16 cellular contexts compared by ENCODE assay signal in the genomic region with DNA sequence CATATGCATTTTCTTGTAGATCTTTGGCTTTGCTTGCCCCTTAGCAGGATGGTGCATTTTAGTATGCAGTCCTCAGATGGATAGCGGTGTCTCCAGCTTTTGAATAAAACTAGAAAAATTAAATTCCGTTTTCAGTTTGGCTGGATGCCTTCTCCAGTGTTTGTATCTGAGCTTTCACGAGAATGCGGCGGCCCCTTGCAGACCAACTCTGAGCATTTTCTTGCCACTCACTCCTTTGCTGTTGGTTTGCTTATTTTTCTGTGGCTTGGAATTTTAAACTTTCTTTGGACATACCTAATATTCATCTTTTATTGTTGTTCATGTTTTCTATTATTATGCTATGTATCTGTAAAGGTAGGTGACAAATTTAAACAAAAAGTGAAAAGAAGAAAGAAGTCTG.
A peak's percentile ranks its signal among the peaks of the same experiment; 100 is the strongest.
DNase-seq lines count a peak whose midpoint lies in the region; ATAC-seq and TF ChIP-seq lines count a peak whose summit lies in the region.
"Had no signal": no experiment of that assay in that cellular context is flagged by ENCODE, and none has a peak within 500 bp of the region (broad histone marks: within the 10 kb centered on the region; RNA-seq: fewer than 3 reads in every experiment).

No MANE protein-coding gene starts in this region.

- H2BK15ac ChIP-seq in mesendoderm (replicated peaks; ENCODE audit: low read depth), result no peak overlapping the region

- H3K36me3 ChIP-seq in mesendoderm (ENCODE audit: control insufficient read depth, insufficient read depth, low read length) (no peaks in the 10 kb centered on the region), thoracic aorta (no peaks in the 10 kb centered on the region), adrenal gland (replicated peaks in 1 of 2) (no peaks in the 10 kb centered on the region)
- H3K36me3 ChIP-seq: BLaER1 had no signal

- H2BK120ac ChIP-seq in mesendoderm (ENCODE audit: low read depth, low read length), result no peak overlapping the region

- H3K9me3 ChIP-seq in thoracic aorta (no peaks in the 10 kb centered on the region), adrenal gland (replicated peaks in 1 of 3) (no peaks in the 10 kb centered on the region)
- H3K9me3 ChIP-seq: BLaER1 had no signal

- DNase-seq in caudate nucleus (lab: John Stamatoyannopoulos, UW) (peak in 5 of 61 donors; percentile 5 to 31 (median 20)), fibroblast of pulmonary artery (ENCODE audit: low read depth) (no peak), mesendoderm (no peak), thoracic aorta (ENCODE audit: low spot score) (no peak), NCI-H146 (lab: John Stamatoyannopoulos, UW) (no peak), adrenal gland (no peak), RPMI8226 (no peak)
- DNase-seq: GOT3, NCI-H1436 treated with DMSO at 0.1 percent for 48 hours, NCI-H2081 treated with DMSO at 0.1 percent for 48 hours, NCI-H2227 treated with DMSO at 0.1 percent for 48 hours, NCI-H526 treated with DMSO at 0.1 percent for 48 hours, OCI-M1 had no signal

- H3K9ac ChIP-seq in mesendoderm (ENCODE audit: low read length), result no peak overlapping the region
- H3K9ac ChIP-seq: BLaER1 had no signal

- H2AK5ac ChIP-seq in mesendoderm (ENCODE audit: low read length), result no peak overlapping the region

- H2BK5ac ChIP-seq in mesendoderm (ENCODE audit: low read length), result no peak overlapping the region

- H3K27ac ChIP-seq in caudate nucleus (ENCODE audit: low read depth, low read length), result peak overlapping the region; percentile 56
- H3K27ac ChIP-seq in mesendoderm (ENCODE audit: low read depth, low read length), result no peak overlapping the region
- peak overlapping the region; percentile 67 to 79 for H3K27ac ChIP-seq in thoracic aorta
- H3K27ac ChIP-seq in adrenal gland, result peak overlapping the region in 1 of 5 donors; percentile 11
- H3K27ac ChIP-seq: BLaER1, RWPE1 had no signal

- H3K4me3 ChIP-seq in fibroblast of pulmonary artery (replicated peaks; ENCODE audit: low read depth, low read length), result peak overlapping the region; percentile 26
- H3K4me3 ChIP-seq in mesendoderm (ENCODE audit: low read length), result no peak overlapping the region
- H3K4me3 ChIP-seq in thoracic aorta, result peak overlapping the region; percentile 49
- no peak overlapping the region for H3K4me3 ChIP-seq in adrenal gland
- H3K4me3 ChIP-seq: BLaER1, K562 had no signal

- H3K27me3 ChIP-seq in mesendoderm (ENCODE audit: insufficient read depth, low read length, poor library complexity) (no peaks in the 10 kb centered on the region), thoracic aorta (replicated peaks; ENCODE audit: insufficient read depth) (no peaks in the 10 kb centered on the region), adrenal gland (no peaks in the 10 kb centered on the region)
- H3K27me3 ChIP-seq: BLaER1 had no signal

- intact Hi-C loops in adrenal gland (cut with DNase I), result no loop called here

- no peak for ATAC-seq in thoracic aorta (ENCODE audit: insufficient number of reproducible peaks, low FRiP score, low read depth)
- ATAC-seq: K562 had no signal

- H4K8ac ChIP-seq in mesendoderm (ENCODE audit: low read depth, low read length), result no peak overlapping the region

- no CpG with 5 or more reads among the region's 5 CpGs for WGBS in mesendoderm (ENCODE audit: extremely low coverage, insufficient coverage, low lambda C conversion rate)
- 72 to 85% (median 81%) methylated on average over 5 of the region's 5 CpGs for WGBS in adrenal gland, 4 donors

- no peak overlapping the region for H3K56ac ChIP-seq in mesendoderm (ENCODE audit: low read length)

- H3K79me1 ChIP-seq in mesendoderm (ENCODE audit: low read length), result no peaks in the 10 kb centered on the region

- no peak for TF ChIP-seq CTCF in fibroblast of pulmonary artery (IDR thresholded peaks at IDR 0.05; ENCODE audit: low read length, missing control alignments)
- no peak for TF ChIP-seq CTCF in thoracic aorta (IDR thresholded peaks at IDR 0.05)
- TF ChIP-seq CTCF in adrenal gland (IDR thresholded peaks at IDR 0.05), result no peak

- H3K23ac ChIP-seq in mesendoderm (ENCODE audit: low read length), result no peak overlapping the region

- H3K4me1 ChIP-seq in mesendoderm (ENCODE audit: control insufficient read depth, low read depth, low read length) (no peaks in the 10 kb centered on the region), thoracic aorta (ENCODE audit: control insufficient read depth in 1 of 2, low read depth in 2 of 2) (peaks cover 32 to 77% of the 10 kb centered on the region in 2 donors), adrenal gland (replicated peaks in 1 of 2) (peaks cover 0 to 17% of the 10 kb centered on the region in 2 donors)

- H3K4me2 ChIP-seq in mesendoderm (ENCODE audit: low read length), result no peak overlapping the region
- H3K4me2 ChIP-seq: BLaER1 had no signal

- H3K79me2 ChIP-seq in mesendoderm (ENCODE audit: control insufficient read depth, insufficient read depth, low read length), result no peaks in the 10 kb centered on the region

- no peak overlapping the region for H4K5ac ChIP-seq in mesendoderm (ENCODE audit: low read length)

- TF ChIP-seq POLR2A in adrenal gland (IDR thresholded peaks at IDR 0.05), result no peak

- H3K4ac ChIP-seq in mesendoderm (ENCODE audit: low read depth, low read length), result no peak overlapping the region

- H3K18ac ChIP-seq in mesendoderm (ENCODE audit: low read length), result peak overlapping the region; percentile 51

Comparison
In these comparisons a context has a peak if more than half of its experiments do, and no peak if none do; other contexts are left out.
1. H3K4me3 ChIP-seq: peak in fibroblast of pulmonary artery (single experiment) and thoracic aorta (single experiment); none in mesendoderm (single experiment) and adrenal gland (0 of 4).